Comparison of ENCODE assay signal across 16 cellular contexts in the genomic region with DNA sequence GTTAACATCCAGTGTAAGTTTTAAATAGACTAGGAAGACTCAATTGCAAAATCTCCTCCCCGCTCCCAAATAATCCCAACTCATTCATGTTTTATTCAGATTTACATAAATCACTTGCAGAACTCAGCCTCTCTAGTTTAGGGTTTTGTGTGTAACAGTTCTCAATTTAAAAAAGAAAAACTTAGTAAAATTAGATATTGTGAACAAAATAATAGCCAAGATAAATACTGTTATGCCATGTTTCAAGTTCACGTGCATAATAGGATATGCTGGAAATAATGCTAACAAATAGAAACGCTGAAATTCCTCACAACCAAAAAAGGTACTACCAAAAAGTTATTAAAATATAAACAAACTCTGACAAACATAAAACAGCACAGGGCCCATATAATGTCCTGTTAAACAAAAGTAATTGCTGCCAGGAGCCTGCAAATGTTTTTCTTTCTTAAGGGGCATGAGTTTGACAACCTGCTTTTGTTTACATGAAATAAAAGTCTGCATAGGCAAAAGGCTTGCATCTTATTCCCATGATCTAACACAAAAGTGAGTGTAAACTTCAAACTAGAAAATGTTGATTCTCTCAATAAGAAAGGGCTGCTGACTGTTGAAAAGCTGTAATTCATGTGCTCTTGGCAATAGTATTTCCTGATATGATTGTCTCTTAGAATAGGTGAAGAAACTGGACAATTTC. TPM values are rescaled to one million over a fixed set of nuclear protein-coding genes. Genes with fewer than 3 reads are reported as not detected.
"Had no signal": no experiment of that assay in that cellular context is flagged by ENCODE, and none has a peak within 500 bp of the region (broad histone marks: within the 10 kb centered on the region; RNA-seq: fewer than 3 reads in every experiment).

No MANE protein-coding gene starts in this region.

- H3K36me3 Mint-ChIP-seq: activated naive CD4-positive, alpha-beta T cell treated with anti-CD3 and anti-CD28 coated beads, Interleukin-2, amount 50 U/mL, for 24 hours had no signal

- H3K4me3 Mint-ChIP-seq: activated B cell treated with CpG ODN at 0.5 μM for 24 hours; activated CD4-positive, alpha-beta T cell treated with anti-CD3 and anti-CD28 coated beads, Interleukin-2, amount 10 ng/mL, durations not matched to agents 7 days and 5 days; dendritic cell treated with granulocyte-macrophage colony-stimulating factor and Interleukin-4, amounts not matched to agents 40 ng/mL and 50 ng/mL, for 4 days; endodermal cell; T-helper 1 cell treated with Interleukin-12 subunit alpha and Interleukin-12 subunit beta and Interleukin-4 antibody, amounts not matched to agents 30 μg/mL and 1 μg/mL, for 36 hours had no signal

- DNase-seq: activated B cell treated with CpG ODN at 0.5 μM for 24 hours; activated CD4-positive, alpha-beta T cell treated with anti-CD3 and anti-CD28 coated beads, Interleukin-2, amount 10 ng/mL, durations not matched to agents 7 days and 5 days; activated effector memory CD4-positive, alpha-beta T cell treated with Interleukin-2 at 50 U/mL for 16 hours; activated T-cell treated with anti-CD3 and anti-CD28 coated beads for 4 hours; body of pancreas; endodermal cell; mesenchymal stem cell; right lobe of liver; stimulated activated CD4-positive, alpha-beta T cell treated with anti-CD3 and anti-CD28 coated beads, Interleukin-12 subunit alpha, Interleukin-12 subunit beta, amount 100 ng/mL, for 4 hours; stimulated activated naive CD4-positive, alpha-beta T cell treated with Interleukin-2 at 50 U/mL for 16 hours; testis had no signal

- H3K9me3 Mint-ChIP-seq: activated B cell treated with CpG ODN at 0.5 μM for 24 hours; activated CD4-positive, alpha-beta T cell treated with anti-CD3 and anti-CD28 coated beads, Interleukin-2, amount 10 ng/mL, durations not matched to agents 7 days and 5 days; activated naive CD4-positive, alpha-beta T cell treated with anti-CD3 and anti-CD28 coated beads, Interleukin-2, amount 50 U/mL, for 24 hours; central memory CD8-positive, alpha-beta T cell; dendritic cell treated with granulocyte-macrophage colony-stimulating factor and Interleukin-4, amounts not matched to agents 40 ng/mL and 50 ng/mL, for 4 days; endodermal cell; T-helper 1 cell treated with Interleukin-12 subunit alpha and Interleukin-12 subunit beta and Interleukin-4 antibody, amounts not matched to agents 30 μg/mL and 1 μg/mL, for 36 hours had no signal

- H3K27ac Mint-ChIP-seq: activated B cell treated with CpG ODN at 0.5 μM for 24 hours; activated CD4-positive, alpha-beta T cell treated with anti-CD3 and anti-CD28 coated beads, Interleukin-2, amount 10 ng/mL, durations not matched to agents 7 days and 5 days; activated naive CD4-positive, alpha-beta T cell treated with anti-CD3 and anti-CD28 coated beads, Interleukin-2, amount 50 U/mL, for 24 hours; dendritic cell treated with granulocyte-macrophage colony-stimulating factor and Interleukin-4, amounts not matched to agents 40 ng/mL and 50 ng/mL, for 4 days; endodermal cell; T-helper 1 cell treated with Interleukin-12 subunit alpha and Interleukin-12 subunit beta and Interleukin-4 antibody, amounts not matched to agents 30 μg/mL and 1 μg/mL, for 36 hours had no signal

- ATAC-seq: body of pancreas, right lobe of liver had no signal

RNA-seq across cellular contexts. Expression of a gene that starts 2.9 kb away (rescaled TPM):
- total RNA-seq: activated B cell treated with CpG ODN at 0.5 μM for 24 hours; activated CD4-positive, alpha-beta T cell treated with anti-CD3 and anti-CD28 coated beads, Interleukin-2, amount 10 ng/mL, durations not matched to agents 7 days and 5 days; activated CD8-positive, alpha-beta memory T cell treated with anti-CD3 and anti-CD28 coated beads for 36 hours; right lobe of liver had no signal
